ENCODE assay signal across 8 cellular contexts in the genomic region with DNA sequence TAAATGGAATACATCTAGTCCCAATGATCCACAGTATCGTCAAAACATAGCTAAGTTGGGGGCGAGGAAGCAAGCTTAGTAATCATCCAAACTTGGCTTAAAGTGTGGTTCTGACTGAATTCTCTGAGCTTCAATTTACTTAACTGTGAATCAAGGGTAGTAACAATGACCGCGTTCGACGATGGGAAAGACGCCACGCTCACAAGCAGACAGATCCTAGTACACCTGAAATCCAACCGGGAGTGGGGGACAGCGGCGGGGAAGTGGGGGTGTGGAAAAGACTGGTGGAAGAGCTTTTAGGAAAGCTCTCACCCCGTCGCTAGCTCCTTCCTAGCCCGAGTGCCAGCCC. TPM values are rescaled to one million over a fixed set of nuclear protein-coding genes. Genes with fewer than 3 reads are reported as not detected.
DNase-seq lines count a peak whose midpoint lies in the region; ATAC-seq and TF ChIP-seq lines count a peak whose summit lies in the region.

No MANE protein-coding gene starts in this region.

- H3K4me3 ChIP-seq in AG04449 (ENCODE audit: low read depth, low read length) = peak overlapping the region; percentile 88
- H3K4me3 ChIP-seq in PC-9 = peak overlapping the region; percentile 80
- H3K4me3 ChIP-seq in epithelial cell of esophagus (ENCODE audit: low read length) = peak overlapping the region; percentile 95
- peak overlapping the region; percentile 73 for H3K4me3 ChIP-seq in ovary

- H3K4me2 ChIP-seq in PC-9 = peak overlapping the region; percentile 84

- peak; percentile 19 for ATAC-seq in GM19395 (IDR thresholded peaks at IDR 0.05; ENCODE audit: unreplicated experiment)

- CTCF ChIA-PET in AG04449 (lab: Yijun Ruan, JAX) (interaction anchor here (0.9 kb wide), 1 partner anchor 208 kb away, joined by 3 read pairs; no protein-coding TSS in a partner anchor), PC-9 (lab: Charles Lee) (interaction anchor here (0.6 kb wide), 1 partner anchor 459 kb away, joined by 4 read pairs; no protein-coding TSS in a partner anchor)

- peaks cover 54% of the 10 kb centered on the region for H3K79me2 ChIP-seq in PC-9 (ENCODE audit: low read depth)

- TF ChIP-seq EP300 in ovary (IDR thresholded peaks at IDR 0.05) = no peak

- H3F3A ChIP-seq in PC-9 (ENCODE audit: insufficient read depth, low read depth) = no peaks in the 10 kb centered on the region

- H3K9me3 ChIP-seq in PC-9 (ENCODE audit: insufficient read depth, low read depth) (no peaks in the 10 kb centered on the region), ovary (no peaks in the 10 kb centered on the region)

- intact Hi-C loops in PC-9 (cut with micrococcal nuclease; ENCODE audit: unreplicated experiment) = loop anchor here (1.0 to 5.0 kb wide), 3 partner anchors 57 to 453 kb away; no protein-coding TSS in a partner anchor
- intact Hi-C loops in ovary (cut with DNase I) = no loop called here

- BruUV-seq in PC-9 (replicated peaks; lab: Mats Ljungman, UMichigan) = TSS peak; percentile 68

- 0 to 1% (median 1%) methylated on average over 14 of the region's 14 CpGs for WGBS in ovary, 3 donors

- TF ChIP-seq POLR2A in ovary (IDR thresholded peaks at IDR 0.05) = no peak

- TF ChIP-seq CTCF in AG04449 (IDR thresholded peaks at IDR 0.05; ENCODE audit: insufficient read depth, low read length, missing control alignments) (no peak), PC-9 (conservative IDR thresholded peaks at IDR 0.05) (no peak), epithelial cell of esophagus (IDR thresholded peaks at IDR 0.05; ENCODE audit: insufficient read depth, low read depth, low read length, missing control alignments) (no peak), ovary (IDR thresholded peaks at IDR 0.05) (no peak)

- H3K36me3 ChIP-seq in PC-9 (ENCODE audit: low read depth) (no peaks in the 10 kb centered on the region), ovary (no peaks in the 10 kb centered on the region)

- DNase-seq in AG04449 (ENCODE audit: low read depth, low spot score) (no peak), PC-9 (no peak), epithelial cell of esophagus (ENCODE audit: low read depth) (no peak), ovary (no peak), GM03348 (ENCODE audit: low spot score) (no peak), NOMO-1 treated with DMSO at 0.1 percent for 48 hours (lab: John Stamatoyannopoulos, UW; ENCODE audit: unreplicated experiment) (no peak)
- no peak for DNase-seq in activated CD4-positive, CD25-positive, alpha-beta regulatory T cell treated with anti-CD3 and anti-CD28 coated beads, Interleukin-2, amount 50 U/mL, for 72 hours

- H3K4me1 ChIP-seq in PC-9 (replicated peaks; ENCODE audit: insufficient read depth) (peaks cover 15% of the 10 kb centered on the region; the same call in 1 of the 2 replicates), ovary (ENCODE audit: insufficient read depth) (peaks cover 3% of the 10 kb centered on the region)

- H2AFZ ChIP-seq in PC-9 = peak overlapping the region; percentile 95

- POLR2A ChIA-PET in AG04449 (lab: Yijun Ruan, JAX) = interaction anchor here (0.7 kb wide), 1 partner anchor 9 kb away, joined by 3 read pairs; no protein-coding TSS in a partner anchor
- POLR2A ChIA-PET in PC-9 (lab: Charles Lee; ENCODE audit: unreplicated experiment) = interaction anchor here (0.6 kb wide), 3 partner anchors 25 to 226 kb away, joined by 3 to 14 read pairs (median 6); no protein-coding TSS in a partner anchor

- H3K9me2 ChIP-seq in PC-9 (ENCODE audit: insufficient read depth) = no peaks in the 10 kb centered on the region

- H3K27ac ChIP-seq in PC-9 = peak overlapping the region; percentile 69
- H3K27ac ChIP-seq in ovary = peak overlapping the region; percentile 66 to 71

- H4K20me1 ChIP-seq in PC-9 (ENCODE audit: insufficient read depth) = peaks cover 13% of the 10 kb centered on the region

- no peaks in the 10 kb centered on the region for H3K27me3 ChIP-seq in PC-9 (ENCODE audit: insufficient read depth, low read depth)
- H3K27me3 ChIP-seq in ovary = no peaks in the 10 kb centered on the region

RNA-seq across cellular contexts. Expression of a gene that starts 0.4 kb away (rescaled TPM):
- total RNA-seq in PC-9 (2021) = 73.9 and 87.0 TPM in 2 replicates
- total RNA-seq in ovary = 10 to 100 TPM; 18.7 to 46.3 (median 27.8) TPM
- polyA plus RNA-seq in ovary = 10 to 100 TPM; 35.4 to 38.8 TPM

RNA-seq across cellular contexts. Expression of a gene that starts 57.8 kb away (rescaled TPM):
- total RNA-seq in PC-9 (2021) (21.2 and 30.2 TPM in 2 replicates), ovary (10 to 100 TPM in 6 of 7 donors, 1 to 10 TPM in 1; 7.9 to 24.3 (median 20.6) TPM)
- 10 to 100 TPM in 1 of 2 donors, 1 to 10 TPM in 1; 9.0 to 31.7 TPM for polyA plus RNA-seq in ovary
